16 cellular contexts compared by ENCODE assay signal in the genomic region with DNA sequence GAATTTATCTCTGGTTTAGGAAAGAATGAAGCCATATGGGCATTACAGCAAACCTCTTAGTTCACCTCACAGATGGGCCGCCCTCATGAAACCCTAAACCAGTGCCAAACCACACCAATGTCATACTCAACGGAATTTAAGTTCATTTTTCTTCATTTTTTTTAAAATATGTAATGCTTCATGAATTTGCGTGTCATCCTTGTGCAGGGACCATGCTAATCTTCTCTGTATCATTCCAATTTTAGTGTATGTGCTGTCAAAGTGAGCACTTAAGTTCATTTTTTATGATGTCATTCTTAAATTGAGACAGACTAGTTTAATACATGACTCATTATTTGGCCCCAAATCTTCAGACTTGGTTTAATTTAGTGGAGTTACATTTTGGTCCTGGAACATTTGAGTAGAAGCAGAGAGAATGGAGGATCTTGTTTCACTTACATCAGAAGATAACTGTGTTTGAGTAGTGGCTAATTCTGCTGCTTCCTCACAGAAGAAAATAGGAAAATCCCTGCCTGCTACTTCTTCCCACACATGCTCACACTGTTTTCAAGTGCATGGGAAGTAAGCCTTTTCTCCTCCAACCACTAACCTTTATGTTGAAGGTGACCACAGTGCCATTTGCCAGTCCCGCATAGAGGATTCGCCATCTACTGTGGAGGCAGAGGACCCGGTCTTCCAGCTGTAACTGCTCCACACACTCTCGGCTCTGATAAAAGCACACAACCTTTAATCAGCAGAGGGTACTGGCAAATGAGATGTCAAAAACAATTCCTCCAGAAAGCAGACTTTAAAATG.
A peak's percentile ranks its signal among the peaks of the same experiment; 100 is the strongest.
DNase-seq lines count a peak whose midpoint lies in the region; ATAC-seq and TF ChIP-seq lines count a peak whose summit lies in the region.
"Had no signal": no experiment of that assay in that cellular context is flagged by ENCODE, and none has a peak within 500 bp of the region (broad histone marks: within the 10 kb centered on the region; RNA-seq: fewer than 3 reads in every experiment).

No MANE protein-coding gene starts in this region.

- H3K36me3 ChIP-seq in SJCRH30, result peaks cover 79% of the 10 kb centered on the region

- TF ChIP-seq CTCF in fibroblast of pulmonary artery (IDR thresholded peaks at IDR 0.05; ENCODE audit: low read length, missing control alignments) (no peak), RWPE1 (conservative IDR thresholded peaks at IDR 0.05; ENCODE audit: low read depth) (no peak)

- no peaks in the 10 kb centered on the region for H3K27me3 ChIP-seq in SJCRH30
- H3K27me3 ChIP-seq: foreskin keratinocyte, upper lobe of left lung had no signal

- peaks cover 18% of the 10 kb centered on the region for H3K4me1 ChIP-seq in SJCRH30
- H3K4me1 ChIP-seq: A549, foreskin keratinocyte, parathyroid adenoma, upper lobe of left lung had no signal

- H3K4me3 Mint-ChIP-seq in activated T-cell treated with anti-CD3 and anti-CD28 coated beads, Interleukin-2, amount 50 U/mL, for 24 hours, result no peak overlapping the region
- no peak overlapping the region for H3K4me3 Mint-ChIP-seq in stimulated activated naive CD8-positive, alpha-beta T cell treated with anti-CD3 and anti-CD28 coated beads, Interleukin-15, Interleukin-2, amounts not matched to agents 100 ng/mL and 50 ng/mL, for 24 hours
- H3K4me3 Mint-ChIP-seq: H9; T-helper 2 cell treated with Interferon-gamma antibody and Interleukin-4, amounts not matched to agents 5 μg/mL and 100 μg/mL, for 36 hours had no signal

- no peak overlapping the region for H3K4me3 ChIP-seq in SJCRH30
- H3K4me3 ChIP-seq in fibroblast of pulmonary artery (replicated peaks; ENCODE audit: low read depth, low read length), result no peak overlapping the region
- H3K4me3 ChIP-seq: A549, upper lobe of left lung had no signal

- H3K27ac ChIP-seq in SJCRH30 (peak overlapping the region; percentile 45), RWPE1 (no peak overlapping the region)
- H3K27ac ChIP-seq: A549, foreskin keratinocyte, parathyroid adenoma, upper lobe of left lung had no signal

- H3K9me3 Mint-ChIP-seq in activated T-cell treated with anti-CD3 and anti-CD28 coated beads, Interleukin-2, amount 50 U/mL, for 24 hours, result no peaks in the 10 kb centered on the region
- H3K9me3 Mint-ChIP-seq in stimulated activated naive CD8-positive, alpha-beta T cell treated with anti-CD3 and anti-CD28 coated beads, Interleukin-15, Interleukin-2, amounts not matched to agents 100 ng/mL and 50 ng/mL, for 24 hours, result no peaks in the 10 kb centered on the region
- H3K9me3 Mint-ChIP-seq: H9; T-helper 2 cell treated with Interferon-gamma antibody and Interleukin-4, amounts not matched to agents 5 μg/mL and 100 μg/mL, for 36 hours had no signal

- peaks cover 90% of the 10 kb centered on the region for H3K36me3 Mint-ChIP-seq in activated T-cell treated with anti-CD3 and anti-CD28 coated beads, Interleukin-2, amount 50 U/mL, for 24 hours (ENCODE audit: low read depth)
- peaks cover 63% of the 10 kb centered on the region for H3K36me3 Mint-ChIP-seq in stimulated activated naive CD8-positive, alpha-beta T cell treated with anti-CD3 and anti-CD28 coated beads, Interleukin-15, Interleukin-2, amounts not matched to agents 100 ng/mL and 50 ng/mL, for 24 hours (ENCODE audit: low read depth)

- CTCF ChIA-PET in RWPE1 (lab: Yijun Ruan, JAX), result interaction anchor here (0.7 to 1.1 kb wide), 2 partner anchors 44 to 1142 kb away, joined by 3 read pairs; no protein-coding TSS in a partner anchor

- no peak for DNase-seq in activated T-cell treated with anti-CD3 and anti-CD28 coated beads, Interleukin-2, amount 50 U/mL, for 24 hours
- DNase-seq in activated T-cell treated with anti-CD3 and anti-CD28 coated beads, Interleukin-2, amount 50 U/mL, for 1 hour, result no peak
- DNase-seq in SJCRH30 (peak; percentile 62 to 65), fibroblast of pulmonary artery (ENCODE audit: low read depth) (peak; percentile 68), HT-29 (ENCODE audit: low spot score) (no peak), RWPE1 (ENCODE audit: low spot score) (no peak)
- DNase-seq: H9; NK-92 treated with Interleukin-12 subunit alpha and Interleukin-12 subunit beta, amount 100 ng/mL, for 24 hours; upper lobe of left lung had no signal

- ATAC-seq in GM21390 (IDR thresholded peaks at IDR 0.05; ENCODE audit: unreplicated experiment), result no peak
- ATAC-seq: A549, foreskin keratinocyte, left lobe of liver had no signal

- no peaks in the 10 kb centered on the region for H3K27me3 Mint-ChIP-seq in activated T-cell treated with anti-CD3 and anti-CD28 coated beads, Interleukin-2, amount 50 U/mL, for 24 hours
- H3K27me3 Mint-ChIP-seq in stimulated activated naive CD8-positive, alpha-beta T cell treated with anti-CD3 and anti-CD28 coated beads, Interleukin-15, Interleukin-2, amounts not matched to agents 100 ng/mL and 50 ng/mL, for 24 hours, result no peaks in the 10 kb centered on the region

- POLR2A ChIA-PET in RWPE1 (lab: Yijun Ruan, JAX; ENCODE audit: low non-redundant PET), result no interaction called here

- H3K9me3 ChIP-seq in SJCRH30 (replicated peaks), result no peaks in the 10 kb centered on the region
- H3K9me3 ChIP-seq: A549, upper lobe of left lung had no signal

- peak overlapping the region; percentile 86 for H3K27ac Mint-ChIP-seq in activated T-cell treated with anti-CD3 and anti-CD28 coated beads, Interleukin-2, amount 50 U/mL, for 24 hours
- peak overlapping the region; percentile 83 for H3K27ac Mint-ChIP-seq in stimulated activated naive CD8-positive, alpha-beta T cell treated with anti-CD3 and anti-CD28 coated beads, Interleukin-15, Interleukin-2, amounts not matched to agents 100 ng/mL and 50 ng/mL, for 24 hours
- H3K27ac Mint-ChIP-seq: H9; T-helper 2 cell treated with Interferon-gamma antibody and Interleukin-4, amounts not matched to agents 5 μg/mL and 100 μg/mL, for 36 hours had no signal

- peaks cover 6% of the 10 kb centered on the region for H3K4me1 Mint-ChIP-seq in activated T-cell treated with anti-CD3 and anti-CD28 coated beads, Interleukin-2, amount 50 U/mL, for 24 hours (ENCODE audit: low read depth)
- peaks cover 21% of the 10 kb centered on the region for H3K4me1 Mint-ChIP-seq in stimulated activated naive CD8-positive, alpha-beta T cell treated with anti-CD3 and anti-CD28 coated beads, Interleukin-15, Interleukin-2, amounts not matched to agents 100 ng/mL and 50 ng/mL, for 24 hours (ENCODE audit: low read depth)
- H3K4me1 Mint-ChIP-seq: H9 had no signal

Comparison
In these comparisons a context has a peak if more than half of its experiments do, and no peak if none do; other contexts are left out.
1. DNase-seq: peak in SJCRH30 (2 of 2) and fibroblast of pulmonary artery (single experiment); none in activated T-cell treated with anti-CD3 and anti-CD28 coated beads, Interleukin-2, amount 50 U/mL, for 24 hours (single experiment), activated T-cell treated with anti-CD3 and anti-CD28 coated beads, Interleukin-2, amount 50 U/mL, for 1 hour (single experiment), HT-29 (single experiment) and RWPE1 (single experiment).